In genomic region chrX:66731398-66731797, GRCh38 we compare ENCODE assay signal across 8 cellular contexts.
DNase-seq lines count a peak whose midpoint lies in the region; ATAC-seq and TF ChIP-seq lines count a peak whose summit lies in the region.

No MANE protein-coding gene starts in this region.

- ATAC-seq in GM19023 (IDR thresholded peaks at IDR 0.05; ENCODE audit: unreplicated experiment), result peak; percentile 42

- no peak overlapping the region for H3K4me3 ChIP-seq in neural progenitor cell

- no peaks in the 10 kb centered on the region for H3K27me3 Mint-ChIP-seq in chondrocyte (ENCODE audit: low read depth)
- no peaks in the 10 kb centered on the region for H3K27me3 Mint-ChIP-seq in neural progenitor cell (ENCODE audit: insufficient read depth, low read depth)

- H3K27ac Mint-ChIP-seq in chondrocyte (ENCODE audit: unreplicated experiment), result no peak overlapping the region
- H3K27ac Mint-ChIP-seq in neural progenitor cell, result no peak overlapping the region

- no peaks in the 10 kb centered on the region for H3K4me1 ChIP-seq in neural progenitor cell

- no peaks in the 10 kb centered on the region for H3F3A ChIP-seq in neural progenitor cell (ENCODE audit: low read depth)

- peak; percentile 46 for DNase-seq in CD1c-positive myeloid dendritic cell (ENCODE audit: extremely low spot score)
- peak; percentile 1 for DNase-seq in NCI-H1694 (lab: John Stamatoyannopoulos, UW)
- DNase-seq in chondrocyte (ENCODE audit: low spot score), result no peak
- peak; percentile 63 for DNase-seq in neural progenitor cell (ENCODE audit: low spot score)
- DNase-seq in activated effector memory CD4-positive, alpha-beta T cell treated with Interleukin-2 at 50 U/mL for 16 hours, result no peak
- no peak for DNase-seq in activated CD4-positive, CD25-positive, alpha-beta regulatory T cell treated with anti-CD3 and anti-CD28 coated beads, Interleukin-2, amount 50 U/mL, for 72 hours
- DNase-seq in NCI-H2227 treated with DMSO at 0.1 percent for 48 hours (lab: John Stamatoyannopoulos, UW), result no peak

- H3K36me3 Mint-ChIP-seq in chondrocyte (ENCODE audit: low read depth) (no peaks in the 10 kb centered on the region), neural progenitor cell (no peaks in the 10 kb centered on the region)

- no peak overlapping the region for H3K4me3 Mint-ChIP-seq in chondrocyte (ENCODE audit: unreplicated experiment)
- H3K4me3 Mint-ChIP-seq in neural progenitor cell, result no peak overlapping the region

- no peak overlapping the region for H2AFZ ChIP-seq in neural progenitor cell (replicated peaks)

- H3K4me2 ChIP-seq in neural progenitor cell, result no peak overlapping the region

- no peaks in the 10 kb centered on the region for H3K9me3 Mint-ChIP-seq in chondrocyte (ENCODE audit: low read depth)
- no peaks in the 10 kb centered on the region for H3K9me3 Mint-ChIP-seq in neural progenitor cell

- H3K9me3 ChIP-seq in neural progenitor cell (ENCODE audit: low read depth), result no peaks in the 10 kb centered on the region

- no peaks in the 10 kb centered on the region for H3K27me3 ChIP-seq in neural progenitor cell

- no peaks in the 10 kb centered on the region for H3K36me3 ChIP-seq in neural progenitor cell

- no peaks in the 10 kb centered on the region for H3K79me2 ChIP-seq in neural progenitor cell (ENCODE audit: low read depth)

- H4K20me1 ChIP-seq in neural progenitor cell (ENCODE audit: low read depth), result no peaks in the 10 kb centered on the region

- no peak overlapping the region for H3K9ac ChIP-seq in neural progenitor cell

- H3K27ac ChIP-seq in neural progenitor cell, result no peak overlapping the region

- TF ChIP-seq CTCF in chondrocyte (IDR thresholded peaks at IDR 0.05) (peak; percentile 59), neural progenitor cell (IDR thresholded peaks at IDR 0.05) (peak; percentile 57)

- no peaks in the 10 kb centered on the region for H3K4me1 Mint-ChIP-seq in chondrocyte (ENCODE audit: low read depth)
- no peaks in the 10 kb centered on the region for H3K4me1 Mint-ChIP-seq in neural progenitor cell

Comparison
In these comparisons a context has a peak if more than half of its experiments do, and no peak if none do; other contexts are left out.
1. DNase-seq: peak in CD1c-positive myeloid dendritic cell (single experiment), NCI-H1694 (single experiment) and neural progenitor cell (single experiment); none in chondrocyte (single experiment), activated effector memory CD4-positive, alpha-beta T cell treated with Interleukin-2 at 50 U/mL for 16 hours (single experiment), activated CD4-positive, CD25-positive, alpha-beta regulatory T cell treated with anti-CD3 and anti-CD28 coated beads, Interleukin-2, amount 50 U/mL, for 72 hours (single experiment) and NCI-H2227 treated with DMSO at 0.1 percent for 48 hours (single experiment).